1 cellular context compared by ENCODE assay signal in genomic region chr16:14301150-14302030, GRCh38.
TF ChIP-seq lines count a peak whose summit lies in the region.

No MANE protein-coding gene starts in this region.

TF ChIP-seq in SK-N-SH treated with all-trans-retinoic acid at 6 μM for 48 hours, 23 proteins besides CTCF, POLR2A, EP300 and RAD21:
- TF ChIP-seq POU6F1 (CRISPR knock-in tag; IDR thresholded peaks at IDR 0.05; ENCODE audit: borderline replicate concordance, low read depth) (no peak), ZNF70 (CRISPR knock-in tag; IDR thresholded peaks at IDR 0.05) (no peak), CSDC2 (CRISPR knock-in tag; IDR thresholded peaks at IDR 0.05) (no peak), OSR1 (CRISPR knock-in tag; IDR thresholded peaks at IDR 0.05) (no peak), ARNTL (CRISPR knock-in tag; IDR thresholded peaks at IDR 0.05; ENCODE audit: borderline replicate concordance, low read depth) (no peak), ZC3H10 (CRISPR knock-in tag; IDR thresholded peaks at IDR 0.05) (no peak), BACH2 (CRISPR knock-in tag; IDR thresholded peaks at IDR 0.05; ENCODE audit: borderline replicate concordance) (no peak), CREB5 (CRISPR knock-in tag; IDR thresholded peaks at IDR 0.05; ENCODE audit: low read depth) (no peak), ESRRG (CRISPR knock-in tag; IDR thresholded peaks at IDR 0.05) (no peak), ISL1 (CRISPR knock-in tag; IDR thresholded peaks at IDR 0.05) (no peak), ZFP30 (CRISPR knock-in tag; IDR thresholded peaks at IDR 0.05) (no peak), SNAI2 (CRISPR knock-in tag; IDR thresholded peaks at IDR 0.05) (no peak), RARB (CRISPR knock-in tag; IDR thresholded peaks at IDR 0.05) (no peak), TCF4 (CRISPR knock-in tag; IDR thresholded peaks at IDR 0.05; ENCODE audit: borderline replicate concordance) (no peak), GLIS3 (CRISPR knock-in tag; IDR thresholded peaks at IDR 0.05) (no peak)
